In genomic region chr1:93681549-93682412, GRCh38 we compare ENCODE assay signal across 8 cellular contexts. TPM values are rescaled to one million over a fixed set of nuclear protein-coding genes. Genes with fewer than 3 reads are reported as not detected.
DNase-seq lines count a peak whose midpoint lies in the region; ATAC-seq and TF ChIP-seq lines count a peak whose summit lies in the region.

TSS of gene BCAR3 (minus strand) at chr1:93681837. CDS start at chr1:93674930, 6,907 bp downstream.

- TF ChIP-seq POLR2A in Raji (IDR thresholded peaks at IDR 0.05; ENCODE audit: insufficient read depth, low read depth, low read length): peak; percentile 47

- H3K4me3 Mint-ChIP-seq in stimulated activated naive CD8-positive, alpha-beta T cell treated with anti-CD3 and anti-CD28 coated beads, Interleukin-15, amount 100 ng/mL, for 72 hours: peak within 1 kb of the TSS; percentile 80 to 86

- peaks cover 14% of the 10 kb centered on the region for H3K4me1 Mint-ChIP-seq in stimulated activated naive CD8-positive, alpha-beta T cell treated with anti-CD3 and anti-CD28 coated beads, Interleukin-15, amount 100 ng/mL, for 72 hours

- H3K4me3 ChIP-seq in HUES64 (ENCODE audit: low read length) (peak within 1 kb of the TSS; percentile 60), left lung (peak within 1 kb of the TSS; percentile 75 to 93)

- H3K36me3 ChIP-seq in HUES64 (ENCODE audit: insufficient read depth, low read length) (no peaks in the 10 kb centered on the region), left lung (no peaks in the 10 kb centered on the region)

- H3K27ac Mint-ChIP-seq in stimulated activated naive CD8-positive, alpha-beta T cell treated with anti-CD3 and anti-CD28 coated beads, Interleukin-15, amount 100 ng/mL, for 72 hours: no peak within 1 kb of the TSS

- 2% methylated on average over 74 of the region's 75 CpGs for WGBS in HUES64

- H3K27me3 ChIP-seq in HUES64 (ENCODE audit: insufficient read depth, low read length) (peaks cover 28% of the 10 kb centered on the region), left lung (peaks cover 0 to 33% of the 10 kb centered on the region in 2 donors)

- peak; percentile 6 to 25 for TF ChIP-seq CTCF in left lung (IDR thresholded peaks at IDR 0.05)

- H3K27ac ChIP-seq in HUES64 (ENCODE audit: low read depth, low read length): peak within 1 kb of the TSS; percentile 27
- H3K27ac ChIP-seq in left lung: peak within 1 kb of the TSS; percentile 89 to 94

- DNase-seq in NCI-H2171 treated with DMSO at 0.1 percent for 48 hours (lab: John Stamatoyannopoulos, UW) (peak; percentile 34), NCI-H2171 (lab: John Stamatoyannopoulos, UW) (no peak), dermis blood vessel endothelial cell (peak; percentile 80), left lung (peak; percentile 77 to 91)
- peak; percentile 23 to 38 for DNase-seq in stimulated activated naive CD8-positive, alpha-beta T cell treated with anti-CD3 and anti-CD28 coated beads, Interleukin-15, amount 100 ng/mL, for 72 hours

- peak within 1 kb of the TSS; percentile 75 for H3K9ac ChIP-seq in HUES64 (ENCODE audit: low read depth, low read length)

- H3K9me3 ChIP-seq in HUES64 (ENCODE audit: insufficient read depth, low read depth, low read length): no peaks in the 10 kb centered on the region
- no peaks in the 10 kb centered on the region for H3K9me3 ChIP-seq in left lung

- peaks cover 77% of the 10 kb centered on the region for H3K27me3 Mint-ChIP-seq in stimulated activated naive CD8-positive, alpha-beta T cell treated with anti-CD3 and anti-CD28 coated beads, Interleukin-15, amount 100 ng/mL, for 72 hours

- intact Hi-C loops in left lung (cut with DNase I): no loop called here

- H3K9me3 Mint-ChIP-seq in stimulated activated naive CD8-positive, alpha-beta T cell treated with anti-CD3 and anti-CD28 coated beads, Interleukin-15, amount 100 ng/mL, for 72 hours: no peaks in the 10 kb centered on the region

- H3K4me1 ChIP-seq in HUES64 (ENCODE audit: insufficient read depth, low read length): peaks cover 9% of the 10 kb centered on the region
- H3K4me1 ChIP-seq in left lung: peaks cover 6 to 18% of the 10 kb centered on the region in 2 donors

- ATAC-seq in GM21423 (IDR thresholded peaks at IDR 0.05; ENCODE audit: unreplicated experiment) (peak; percentile 68), left lung (peak; percentile 86)
- ATAC-seq in stimulated activated naive CD8-positive, alpha-beta T cell treated with anti-CD3 and anti-CD28 coated beads, Interleukin-15, amount 100 ng/mL, for 72 hours: peak; percentile 69

RNA-seq across cellular contexts. Expression of gene BCAR3, which starts in this region (rescaled TPM):
- 9.4 TPM for polyA plus RNA-seq in HUES64 (2013, experiment 1 of 2)
- polyA plus RNA-seq in HUES64 (2013, experiment 2 of 2): 13.0 TPM
- 47.1 and 50.5 TPM in 2 replicates for total RNA-seq in dermis blood vessel endothelial cell
- total RNA-seq in left lung: 10 to 100 TPM; 18.7 to 26.0 TPM
